Comparison of ENCODE assay signal across 10 cellular contexts in the genomic region with DNA sequence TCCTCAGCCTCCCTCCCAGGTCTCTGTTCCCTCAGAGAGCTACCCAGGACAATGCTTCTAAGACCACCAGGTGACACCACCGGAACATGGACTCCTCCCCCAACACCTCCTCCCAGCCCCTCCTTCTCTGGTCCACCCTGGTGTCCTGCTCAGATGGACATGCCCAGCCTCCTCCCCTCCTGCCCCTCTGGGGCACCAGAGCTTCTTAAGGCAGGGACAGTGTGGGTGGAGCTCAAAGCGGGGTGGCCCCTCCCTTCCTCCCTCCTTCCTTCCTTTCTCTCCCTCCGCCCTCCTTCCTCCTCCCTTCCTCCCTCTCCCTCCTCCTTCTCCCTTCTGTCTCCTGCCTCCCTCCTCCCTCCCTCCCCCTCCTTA. TPM values are rescaled to one million over a fixed set of nuclear protein-coding genes. Genes with fewer than 3 reads are reported as not detected.
A peak's percentile ranks its signal among the peaks of the same experiment; 100 is the strongest.
DNase-seq lines count a peak whose midpoint lies in the region; ATAC-seq and TF ChIP-seq lines count a peak whose summit lies in the region.
"Had no signal": no experiment of that assay in that cellular context is flagged by ENCODE, and none has a peak within 500 bp of the region (broad histone marks: within the 10 kb centered on the region; RNA-seq: fewer than 3 reads in every experiment).

No MANE protein-coding gene starts in this region.

- peak overlapping the region; percentile 39 for H3K4me2 ChIP-seq in Karpas-422 (ENCODE audit: low read depth, low read length, poor library complexity, severe bottlenecking)

- no peaks in the 10 kb centered on the region for H3K27me3 ChIP-seq in Karpas-422 (ENCODE audit: low read length)

- no peaks in the 10 kb centered on the region for H3K36me3 ChIP-seq in Karpas-422 (ENCODE audit: insufficient read depth, low read length)

- TF ChIP-seq CTCF in epithelial cell of esophagus (IDR thresholded peaks at IDR 0.05; ENCODE audit: insufficient read depth, low read depth, low read length, missing control alignments) (no peak), nephron progenitor cell (IDR thresholded peaks at IDR 0.05) (no peak)

- H3K4me1 Mint-ChIP-seq in nephron progenitor cell = peaks cover 18% of the 10 kb centered on the region
- peaks cover 4% of the 10 kb centered on the region for H3K4me1 Mint-ChIP-seq in activated T-cell treated with anti-CD3 and anti-CD28 coated beads, Interleukin-2, amount 50 U/mL, for 4 hours (ENCODE audit: low read depth)

- no peak overlapping the region for H3K27ac ChIP-seq in Karpas-422 (ENCODE audit: low read length)

- no peak overlapping the region for H3K4me3 Mint-ChIP-seq in nephron progenitor cell
- no peak overlapping the region for H3K4me3 Mint-ChIP-seq in activated T-cell treated with anti-CD3 and anti-CD28 coated beads, Interleukin-2, amount 50 U/mL, for 4 hours

- H3K9ac ChIP-seq in Karpas-422 (ENCODE audit: low read length) = 0 out of 2 replicates have a peak overlapping the region, but pooled peaks have one; percentile 61

- H2AFZ ChIP-seq in Karpas-422 (ENCODE audit: low read length) = no peak overlapping the region

- H3K79me2 ChIP-seq in Karpas-422 (ENCODE audit: low read length) = no peaks in the 10 kb centered on the region

- no peaks in the 10 kb centered on the region for H3K36me3 Mint-ChIP-seq in nephron progenitor cell (ENCODE audit: low read depth)
- H3K36me3 Mint-ChIP-seq in activated T-cell treated with anti-CD3 and anti-CD28 coated beads, Interleukin-2, amount 50 U/mL, for 4 hours (ENCODE audit: insufficient read depth) = no peaks in the 10 kb centered on the region

- ATAC-seq in HG02588 (IDR thresholded peaks at IDR 0.05; ENCODE audit: unreplicated experiment) (no peak), GM21447 (IDR thresholded peaks at IDR 0.05; ENCODE audit: unreplicated experiment) (no peak)
- ATAC-seq in activated T-cell treated with anti-CD3 and anti-CD28 coated beads, Interleukin-2, amount 50 U/mL, for 4 hours = no peak

- H3K4me1 ChIP-seq in Karpas-422 (ENCODE audit: low read length) = peaks cover 9% of the 10 kb centered on the region

- DNase-seq in DMS114 treated with DMSO at 0.1 percent for 48 hours (lab: John Stamatoyannopoulos, UW; ENCODE audit: unreplicated experiment) (peak; percentile 22), Karpas-422 (peak; percentile 49), epithelial cell of esophagus (ENCODE audit: low read depth) (peak; percentile 20), nephron progenitor cell (peak; percentile 26), HuH-7.5 (ENCODE audit: low spot score) (no peak)
- no peak for DNase-seq in activated T-cell treated with anti-CD3 and anti-CD28 coated beads, Interleukin-2, amount 50 U/mL, for 4 hours

- H3K27ac Mint-ChIP-seq in nephron progenitor cell = no peak overlapping the region

- no peaks in the 10 kb centered on the region for H4K20me1 ChIP-seq in Karpas-422 (ENCODE audit: insufficient read depth, low read depth, low read length)

- H3K4me3 ChIP-seq in Karpas-422 (ENCODE audit: low read length) (no peak overlapping the region), epithelial cell of esophagus (ENCODE audit: low read length) (no peak overlapping the region)

- H3K9me2 ChIP-seq in Karpas-422 (replicated peaks; ENCODE audit: insufficient read depth, low read length) = no peaks in the 10 kb centered on the region

- H3K9me3 Mint-ChIP-seq in nephron progenitor cell = no peaks in the 10 kb centered on the region
- H3K9me3 Mint-ChIP-seq in activated T-cell treated with anti-CD3 and anti-CD28 coated beads, Interleukin-2, amount 50 U/mL, for 4 hours = no peaks in the 10 kb centered on the region

- peaks cover 13% of the 10 kb centered on the region for H3K27me3 Mint-ChIP-seq in nephron progenitor cell (ENCODE audit: low read depth, poor library complexity)
- H3K27me3 Mint-ChIP-seq in activated T-cell treated with anti-CD3 and anti-CD28 coated beads, Interleukin-2, amount 50 U/mL, for 4 hours (ENCODE audit: low read depth) = peaks cover 4% of the 10 kb centered on the region

- no peaks in the 10 kb centered on the region for H3K9me3 ChIP-seq in Karpas-422 (ENCODE audit: low read length)

RNA-seq across cellular contexts. Expression of gene TRPV3, which starts 22.7 kb away (rescaled TPM):
- 0.87 and 1.4 TPM in 2 replicates for total RNA-seq in Karpas-422 (2014; rRNA removed; shearing (Covaris generic); ENCODE audit: low replicate concordance)
- total RNA-seq in activated T-cell treated with anti-CD3 and anti-CD28 coated beads, Interleukin-2, amount 50 U/mL, for 4 hours = under 1 TPM; 0.45 to 0.84 (median 0.73) TPM
- total RNA-seq: endothelial cell of umbilical vein had no signal

RNA-seq across cellular contexts. Expression of gene ASPA, which starts 59.1 kb away (rescaled TPM):
- not detected in 2 replicates for total RNA-seq in Karpas-422 (2014; rRNA removed; shearing (Covaris generic); ENCODE audit: low replicate concordance)
- not detected for total RNA-seq in activated T-cell treated with anti-CD3 and anti-CD28 coated beads, Interleukin-2, amount 50 U/mL, for 4 hours
- total RNA-seq: endothelial cell of umbilical vein; T-helper 2 cell treated with Interferon-gamma antibody and Interleukin-4, amounts not matched to agents 100 ng/mL and 5 ng/mL, for 36 hours had no signal

Comparison
In these comparisons a context has a peak if more than half of its experiments do, and no peak if none do; other contexts are left out.
1. DNase-seq: peak in DMS114 treated with DMSO at 0.1 percent for 48 hours (single experiment), Karpas-422 (single experiment), epithelial cell of esophagus (single experiment) and nephron progenitor cell (single experiment); none in HuH-7.5 (single experiment) and activated T-cell treated with anti-CD3 and anti-CD28 coated beads, Interleukin-2, amount 50 U/mL, for 4 hours (single experiment).